Comparison of ENCODE assay signal across 1 cellular context in the genomic region with DNA sequence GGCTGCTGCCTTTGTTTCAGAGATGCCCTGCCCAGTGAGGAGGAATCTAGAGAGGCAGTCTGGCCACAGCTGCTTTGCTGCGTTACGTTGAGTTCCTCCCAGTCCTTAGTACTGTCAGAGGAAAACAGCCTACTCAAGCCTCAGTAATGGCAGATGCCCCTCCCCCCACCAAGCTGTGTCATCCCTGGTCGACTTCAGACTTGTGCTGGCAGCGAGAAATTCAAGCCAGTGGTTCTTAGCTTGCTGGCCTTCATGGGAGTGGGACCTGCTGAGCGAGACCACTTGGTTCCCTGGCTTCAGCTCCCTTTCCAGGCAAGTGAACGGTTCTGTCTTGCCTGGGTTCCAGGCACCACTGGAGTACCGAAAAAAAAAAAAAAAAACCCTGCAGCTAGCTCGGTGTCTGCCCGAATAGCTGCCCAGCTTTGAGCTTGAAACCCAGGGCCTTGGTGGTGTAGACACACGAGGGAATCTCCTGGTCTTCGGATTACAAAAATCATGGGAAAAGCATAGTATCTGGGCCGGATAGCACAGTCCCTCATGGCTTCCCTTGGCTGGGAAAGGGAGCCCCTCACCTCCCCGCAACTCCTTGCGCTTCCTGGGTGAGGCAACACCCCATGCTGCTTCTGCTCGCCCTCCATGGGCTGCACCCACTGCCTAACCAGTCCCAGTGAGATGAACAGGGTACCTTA.
TF ChIP-seq lines count a peak whose summit lies in the region.

No MANE protein-coding gene starts in this region.

TF ChIP-seq in K562, 482 proteins besides CTCF, POLR2A, EP300 and RAD21 (continued from another document and continues in another):
- TF ChIP-seq, protein P1, sequence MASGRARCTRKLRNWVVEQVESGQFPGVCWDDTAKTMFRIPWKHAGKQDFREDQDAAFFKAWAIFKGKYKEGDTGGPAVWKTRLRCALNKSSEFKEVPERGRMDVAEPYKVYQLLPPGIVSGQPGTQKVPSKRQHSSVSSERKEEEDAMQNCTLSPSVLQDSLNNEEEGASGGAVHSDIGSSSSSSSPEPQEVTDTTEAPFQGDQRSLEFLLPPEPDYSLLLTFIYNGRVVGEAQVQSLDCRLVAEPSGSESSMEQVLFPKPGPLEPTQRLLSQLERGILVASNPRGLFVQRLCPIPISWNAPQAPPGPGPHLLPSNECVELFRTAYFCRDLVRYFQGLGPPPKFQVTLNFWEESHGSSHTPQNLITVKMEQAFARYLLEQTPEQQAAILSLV (tag; IDR thresholded peaks at IDR 0.05): no peak
- no peak for TF ChIP-seq ZNF174 (CRISPR knock-in tag; IDR thresholded peaks at IDR 0.05)
- TF ChIP-seq, protein P2, sequence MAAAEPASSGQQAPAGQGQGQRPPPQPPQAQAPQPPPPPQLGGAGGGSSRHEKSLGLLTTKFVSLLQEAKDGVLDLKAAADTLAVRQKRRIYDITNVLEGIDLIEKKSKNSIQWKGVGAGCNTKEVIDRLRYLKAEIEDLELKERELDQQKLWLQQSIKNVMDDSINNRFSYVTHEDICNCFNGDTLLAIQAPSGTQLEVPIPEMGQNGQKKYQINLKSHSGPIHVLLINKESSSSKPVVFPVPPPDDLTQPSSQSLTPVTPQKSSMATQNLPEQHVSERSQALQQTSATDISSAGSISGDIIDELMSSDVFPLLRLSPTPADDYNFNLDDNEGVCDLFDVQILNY (CRISPR knock-in tag; IDR thresholded peaks at IDR 0.05): no peak
- no peak for TF ChIP-seq ZNF785 (CRISPR knock-in tag; IDR thresholded peaks at IDR 0.05)
- TF ChIP-seq PCBP1 (IDR thresholded peaks at IDR 0.05; ENCODE audit: low read depth, low read length, poor library complexity, severe bottlenecking): no peak
- no peak for TF ChIP-seq FOS (IDR thresholded peaks at IDR 0.05; ENCODE audit: extremely low read depth, insufficient read length)
- TF ChIP-seq, protein P3, sequence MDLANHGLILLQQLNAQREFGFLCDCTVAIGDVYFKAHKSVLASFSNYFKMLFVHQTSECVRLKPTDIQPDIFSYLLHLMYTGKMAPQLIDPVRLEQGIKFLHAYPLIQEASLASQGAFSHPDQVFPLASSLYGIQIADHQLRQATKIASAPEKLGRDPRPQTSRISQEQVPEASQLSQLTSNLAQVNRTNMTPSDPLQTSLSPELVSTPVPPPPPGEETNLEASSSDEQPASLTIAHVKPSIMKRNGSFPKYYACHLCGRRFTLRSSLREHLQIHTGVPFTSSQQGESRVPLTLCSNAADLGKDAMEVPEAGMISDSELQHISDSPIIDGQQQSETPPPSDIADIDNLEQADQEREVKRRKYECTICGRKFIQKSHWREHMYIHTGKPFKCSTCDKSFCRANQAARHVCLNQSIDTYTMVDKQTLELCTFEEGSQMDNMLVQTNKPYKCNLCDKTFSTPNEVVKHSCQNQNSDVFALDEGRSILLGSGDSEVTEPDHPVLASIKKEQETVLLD (IDR thresholded peaks at IDR 0.05): no peak
- TF ChIP-seq SRSF1 (IDR thresholded peaks at IDR 0.05; ENCODE audit: low read depth, low read length): no peak
- peak; percentile 90 for TF ChIP-seq CREM (IDR thresholded peaks at IDR 0.05; ENCODE audit: low read depth)
- no peak for TF ChIP-seq MTF1 (CRISPR knock-in tag; IDR thresholded peaks at IDR 0.05; ENCODE audit: borderline replicate concordance)
- peak; percentile 24; the same call in 1 of the 2 replicates for TF ChIP-seq SMAD3 (CRISPR knock-in tag; conservative IDR thresholded peaks at IDR 0.05)
- TF ChIP-seq POLR3G (IDR thresholded peaks at IDR 0.05; ENCODE audit: extremely low read depth, insufficient read length, insufficient replicate concordance): no peak
- no peak for TF ChIP-seq MTA2 (IDR thresholded peaks at IDR 0.05; ENCODE audit: low read depth)
- TF ChIP-seq CEBPB (tag; IDR thresholded peaks at IDR 0.05): peak; percentile 84
- no peak for TF ChIP-seq CHD1 (IDR thresholded peaks at IDR 0.05; ENCODE audit: low read length)
- TF ChIP-seq GABPB2 (CRISPR knock-in tag; conservative IDR thresholded peaks at IDR 0.05): no peak
- no peak for TF ChIP-seq SREBF1 (IDR thresholded peaks at IDR 0.05; ENCODE audit: borderline replicate concordance, low read depth, low read length)
- TF ChIP-seq ZNF76 (CRISPR knock-in tag; IDR thresholded peaks at IDR 0.05; ENCODE audit: borderline replicate concordance): no peak
- TF ChIP-seq HNRNPLL (IDR thresholded peaks at IDR 0.05; ENCODE audit: low read depth, low read length, poor library complexity, severe bottlenecking): no peak
- TF ChIP-seq, protein P4, sequence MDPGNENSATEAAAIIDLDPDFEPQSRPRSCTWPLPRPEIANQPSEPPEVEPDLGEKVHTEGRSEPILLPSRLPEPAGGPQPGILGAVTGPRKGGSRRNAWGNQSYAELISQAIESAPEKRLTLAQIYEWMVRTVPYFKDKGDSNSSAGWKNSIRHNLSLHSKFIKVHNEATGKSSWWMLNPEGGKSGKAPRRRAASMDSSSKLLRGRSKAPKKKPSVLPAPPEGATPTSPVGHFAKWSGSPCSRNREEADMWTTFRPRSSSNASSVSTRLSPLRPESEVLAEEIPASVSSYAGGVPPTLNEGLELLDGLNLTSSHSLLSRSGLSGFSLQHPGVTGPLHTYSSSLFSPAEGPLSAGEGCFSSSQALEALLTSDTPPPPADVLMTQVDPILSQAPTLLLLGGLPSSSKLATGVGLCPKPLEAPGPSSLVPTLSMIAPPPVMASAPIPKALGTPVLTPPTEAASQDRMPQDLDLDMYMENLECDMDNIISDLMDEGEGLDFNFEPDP (CRISPR knock-in tag; IDR thresholded peaks at IDR 0.05): no peak
- TF ChIP-seq RFX7 (CRISPR knock-in tag; IDR thresholded peaks at IDR 0.05): no peak
- TF ChIP-seq, protein P5, sequence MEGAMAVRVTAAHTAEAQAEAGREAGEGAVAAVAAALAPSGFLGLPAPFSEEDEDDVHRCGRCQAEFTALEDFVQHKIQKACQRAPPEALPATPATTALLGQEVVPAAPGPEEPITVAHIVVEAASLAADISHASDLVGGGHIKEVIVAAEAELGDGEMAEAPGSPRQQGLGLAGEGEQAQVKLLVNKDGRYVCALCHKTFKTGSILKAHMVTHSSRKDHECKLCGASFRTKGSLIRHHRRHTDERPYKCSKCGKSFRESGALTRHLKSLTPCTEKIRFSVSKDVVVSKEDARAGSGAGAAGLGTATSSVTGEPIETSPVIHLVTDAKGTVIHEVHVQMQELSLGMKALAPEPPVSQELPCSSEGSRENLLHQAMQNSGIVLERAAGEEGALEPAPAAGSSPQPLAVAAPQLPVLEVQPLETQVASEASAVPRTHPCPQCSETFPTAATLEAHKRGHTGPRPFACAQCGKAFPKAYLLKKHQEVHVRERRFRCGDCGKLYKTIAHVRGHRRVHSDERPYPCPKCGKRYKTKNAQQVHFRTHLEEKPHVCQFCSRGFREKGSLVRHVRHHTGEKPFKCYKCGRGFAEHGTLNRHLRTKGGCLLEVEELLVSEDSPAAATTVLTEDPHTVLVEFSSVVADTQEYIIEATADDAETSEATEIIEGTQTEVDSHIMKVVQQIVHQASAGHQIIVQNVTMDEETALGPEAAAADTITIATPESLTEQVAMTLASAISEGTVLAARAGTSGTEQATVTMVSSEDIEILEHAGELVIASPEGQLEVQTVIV (CRISPR knock-in tag; IDR thresholded peaks at IDR 0.05; ENCODE audit: borderline replicate concordance): no peak
- TF ChIP-seq TAF7 (tag; IDR thresholded peaks at IDR 0.05): peak; percentile 80; the same call in 1 of the 2 replicates
- TF ChIP-seq, protein P6, sequence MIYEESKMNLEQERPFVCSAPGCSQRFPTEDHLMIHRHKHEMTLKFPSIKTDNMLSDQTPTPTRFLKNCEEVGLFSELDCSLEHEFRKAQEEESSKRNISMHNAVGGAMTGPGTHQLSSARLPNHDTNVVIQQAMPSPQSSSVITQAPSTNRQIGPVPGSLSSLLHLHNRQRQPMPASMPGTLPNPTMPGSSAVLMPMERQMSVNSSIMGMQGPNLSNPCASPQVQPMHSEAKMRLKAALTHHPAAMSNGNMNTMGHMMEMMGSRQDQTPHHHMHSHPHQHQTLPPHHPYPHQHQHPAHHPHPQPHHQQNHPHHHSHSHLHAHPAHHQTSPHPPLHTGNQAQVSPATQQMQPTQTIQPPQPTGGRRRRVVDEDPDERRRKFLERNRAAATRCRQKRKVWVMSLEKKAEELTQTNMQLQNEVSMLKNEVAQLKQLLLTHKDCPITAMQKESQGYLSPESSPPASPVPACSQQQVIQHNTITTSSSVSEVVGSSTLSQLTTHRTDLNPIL (CRISPR knock-in tag; IDR thresholded peaks at IDR 0.05): no peak
- TF ChIP-seq GABPB1 (CRISPR knock-in tag; IDR thresholded peaks at IDR 0.05): no peak
- no peak for TF ChIP-seq ZNF133 (CRISPR knock-in tag; IDR thresholded peaks at IDR 0.05)
- no peak for TF ChIP-seq LARP7 (IDR thresholded peaks at IDR 0.05)
- TF ChIP-seq ETV1 (tag; conservative IDR thresholded peaks at IDR 0.05; ENCODE audit: low read depth): peak; percentile 55; the same call in 1 of the 2 replicates
- TF ChIP-seq MAFK (IDR thresholded peaks at IDR 0.05; ENCODE audit: low read length): peak; percentile 68; the same call in 1 of the 2 replicates
- TF ChIP-seq ZNF124 (CRISPR knock-in tag; IDR thresholded peaks at IDR 0.05): no peak
- TF ChIP-seq KLF6 (CRISPR knock-in tag; IDR thresholded peaks at IDR 0.05; ENCODE audit: borderline replicate concordance): no peak
- TF ChIP-seq, protein P7, sequence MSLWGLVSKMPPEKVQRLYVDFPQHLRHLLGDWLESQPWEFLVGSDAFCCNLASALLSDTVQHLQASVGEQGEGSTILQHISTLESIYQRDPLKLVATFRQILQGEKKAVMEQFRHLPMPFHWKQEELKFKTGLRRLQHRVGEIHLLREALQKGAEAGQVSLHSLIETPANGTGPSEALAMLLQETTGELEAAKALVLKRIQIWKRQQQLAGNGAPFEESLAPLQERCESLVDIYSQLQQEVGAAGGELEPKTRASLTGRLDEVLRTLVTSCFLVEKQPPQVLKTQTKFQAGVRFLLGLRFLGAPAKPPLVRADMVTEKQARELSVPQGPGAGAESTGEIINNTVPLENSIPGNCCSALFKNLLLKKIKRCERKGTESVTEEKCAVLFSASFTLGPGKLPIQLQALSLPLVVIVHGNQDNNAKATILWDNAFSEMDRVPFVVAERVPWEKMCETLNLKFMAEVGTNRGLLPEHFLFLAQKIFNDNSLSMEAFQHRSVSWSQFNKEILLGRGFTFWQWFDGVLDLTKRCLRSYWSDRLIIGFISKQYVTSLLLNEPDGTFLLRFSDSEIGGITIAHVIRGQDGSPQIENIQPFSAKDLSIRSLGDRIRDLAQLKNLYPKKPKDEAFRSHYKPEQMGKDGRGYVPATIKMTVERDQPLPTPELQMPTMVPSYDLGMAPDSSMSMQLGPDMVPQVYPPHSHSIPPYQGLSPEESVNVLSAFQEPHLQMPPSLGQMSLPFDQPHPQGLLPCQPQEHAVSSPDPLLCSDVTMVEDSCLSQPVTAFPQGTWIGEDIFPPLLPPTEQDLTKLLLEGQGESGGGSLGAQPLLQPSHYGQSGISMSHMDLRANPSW (CRISPR knock-in tag; IDR thresholded peaks at IDR 0.05): no peak
- TF ChIP-seq CBX5 (IDR thresholded peaks at IDR 0.05; ENCODE audit: borderline replicate concordance, low read depth): 0 out of 2 replicates have a peak, but pooled peaks have one; percentile 34
- no peak for TF ChIP-seq FOXA1 (IDR thresholded peaks at IDR 0.05; ENCODE audit: borderline replicate concordance)
- TF ChIP-seq, protein P8, sequence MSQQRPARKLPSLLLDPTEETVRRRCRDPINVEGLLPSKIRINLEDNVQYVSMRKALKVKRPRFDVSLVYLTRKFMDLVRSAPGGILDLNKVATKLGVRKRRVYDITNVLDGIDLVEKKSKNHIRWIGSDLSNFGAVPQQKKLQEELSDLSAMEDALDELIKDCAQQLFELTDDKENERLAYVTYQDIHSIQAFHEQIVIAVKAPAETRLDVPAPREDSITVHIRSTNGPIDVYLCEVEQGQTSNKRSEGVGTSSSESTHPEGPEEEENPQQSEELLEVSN (IDR thresholded peaks at IDR 0.05; ENCODE audit: borderline replicate concordance in 1 of 2, extremely low read depth in 1 of 2, insufficient read depth in 1 of 2, insufficient read length in 1 of 2, low read depth in 1 of 2, low read length in 1 of 2, poor library complexity in 1 of 2, severe bottlenecking in 1 of 2): no peak
- TF ChIP-seq ZNF140 (CRISPR knock-in tag; IDR thresholded peaks at IDR 0.05): no peak
- no peak for TF ChIP-seq ETS2 (tag; IDR thresholded peaks at IDR 0.05; ENCODE audit: borderline replicate concordance, poor library complexity, severe bottlenecking)
- peak; percentile 52; the same call in 1 of the 2 replicates for TF ChIP-seq SMARCA4 (IDR thresholded peaks at IDR 0.05)
- no peak for TF ChIP-seq TEAD2 (tag; IDR thresholded peaks at IDR 0.05)
- no peak for TF ChIP-seq ZNF311 (CRISPR knock-in tag; IDR thresholded peaks at IDR 0.05)
- peak; percentile 52; the same call in 1 of the 2 replicates for TF ChIP-seq MAFF (IDR thresholded peaks at IDR 0.05; ENCODE audit: low read length)
- TF ChIP-seq, protein P9, sequence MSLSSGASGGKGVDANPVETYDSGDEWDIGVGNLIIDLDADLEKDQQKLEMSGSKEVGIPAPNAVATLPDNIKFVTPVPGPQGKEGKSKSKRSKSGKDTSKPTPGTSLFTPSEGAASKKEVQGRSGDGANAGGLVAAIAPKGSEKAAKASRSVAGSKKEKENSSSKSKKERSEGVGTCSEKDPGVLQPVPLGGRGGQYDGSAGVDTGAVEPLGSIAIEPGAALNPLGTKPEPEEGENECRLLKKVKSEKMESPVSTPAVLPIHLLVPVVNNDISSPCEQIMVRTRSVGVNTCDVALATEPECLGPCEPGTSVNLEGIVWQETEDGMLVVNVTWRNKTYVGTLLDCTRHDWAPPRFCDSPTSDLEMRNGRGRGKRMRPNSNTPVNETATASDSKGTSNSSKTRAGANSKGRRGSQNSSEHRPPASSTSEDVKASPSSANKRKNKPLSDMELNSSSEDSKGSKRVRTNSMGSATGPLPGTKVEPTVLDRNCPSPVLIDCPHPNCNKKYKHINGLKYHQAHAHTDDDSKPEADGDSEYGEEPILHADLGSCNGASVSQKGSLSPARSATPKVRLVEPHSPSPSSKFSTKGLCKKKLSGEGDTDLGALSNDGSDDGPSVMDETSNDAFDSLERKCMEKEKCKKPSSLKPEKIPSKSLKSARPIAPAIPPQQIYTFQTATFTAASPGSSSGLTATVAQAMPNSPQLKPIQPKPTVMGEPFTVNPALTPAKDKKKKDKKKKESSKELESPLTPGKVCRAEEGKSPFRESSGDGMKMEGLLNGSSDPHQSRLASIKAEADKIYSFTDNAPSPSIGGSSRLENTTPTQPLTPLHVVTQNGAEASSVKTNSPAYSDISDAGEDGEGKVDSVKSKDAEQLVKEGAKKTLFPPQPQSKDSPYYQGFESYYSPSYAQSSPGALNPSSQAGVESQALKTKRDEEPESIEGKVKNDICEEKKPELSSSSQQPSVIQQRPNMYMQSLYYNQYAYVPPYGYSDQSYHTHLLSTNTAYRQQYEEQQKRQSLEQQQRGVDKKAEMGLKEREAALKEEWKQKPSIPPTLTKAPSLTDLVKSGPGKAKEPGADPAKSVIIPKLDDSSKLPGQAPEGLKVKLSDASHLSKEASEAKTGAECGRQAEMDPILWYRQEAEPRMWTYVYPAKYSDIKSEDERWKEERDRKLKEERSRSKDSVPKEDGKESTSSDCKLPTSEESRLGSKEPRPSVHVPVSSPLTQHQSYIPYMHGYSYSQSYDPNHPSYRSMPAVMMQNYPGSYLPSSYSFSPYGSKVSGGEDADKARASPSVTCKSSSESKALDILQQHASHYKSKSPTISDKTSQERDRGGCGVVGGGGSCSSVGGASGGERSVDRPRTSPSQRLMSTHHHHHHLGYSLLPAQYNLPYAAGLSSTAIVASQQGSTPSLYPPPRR (CRISPR knock-in tag; IDR thresholded peaks at IDR 0.05; ENCODE audit: borderline replicate concordance): no peak
- no peak for TF ChIP-seq EZH2 (IDR thresholded peaks at IDR 0.05; ENCODE audit: borderline replicate concordance, low read depth, low read length)
- TF ChIP-seq NR4A1 (CRISPR knock-in tag; IDR thresholded peaks at IDR 0.05): no peak
- TF ChIP-seq NR4A1 (tag; IDR thresholded peaks at IDR 0.05): peak; percentile 63; the same call in 1 of the 2 replicates
- peak; percentile 74 for TF ChIP-seq MTA1 (IDR thresholded peaks at IDR 0.05; ENCODE audit: borderline replicate concordance)
- no peak for TF ChIP-seq DIDO1 (tag; IDR thresholded peaks at IDR 0.05; ENCODE audit: low read depth)
- peak; percentile 58 for TF ChIP-seq TAF9B (IDR thresholded peaks at IDR 0.05; ENCODE audit: partially characterized antibody)
